20 cellular contexts compared by ENCODE assay signal in genomic region chr9:72844440-72844768, GRCh38.
"Had no signal": no experiment of that assay in that cellular context is flagged by ENCODE, and none has a peak within 500 bp of the region (broad histone marks: within the 10 kb centered on the region; RNA-seq: fewer than 3 reads in every experiment).

No MANE protein-coding gene starts in this region.

- H3K27ac Mint-ChIP-seq: activated naive CD4-positive, alpha-beta T cell treated with anti-CD3 and anti-CD28 coated beads, Interleukin-2, amount 50 U/mL, for 72 hours; activated T-helper 1 cell treated with anti-CD3 and anti-CD28 coated beads, Interleukin-12 subunit alpha, Interleukin-12 subunit beta, Interleukin-2, Interleukin-4 antibody, amounts not matched to agents 30 ng/mL and 10 ng/mL and 1 ng/mL, durations not matched to agents 14 hours and 24 hours and 36 hours; dendritic cell treated with granulocyte-macrophage colony-stimulating factor and Interleukin-4, amounts not matched to agents 40 ng/mL and 50 ng/mL, for 4 days; naive thymus-derived CD8-positive, alpha-beta T cell; stimulated activated effector memory CD8-positive, alpha-beta T cell treated with anti-CD3 and anti-CD28 coated beads, Interleukin-12 subunit alpha, Interleukin-12 subunit beta, amount 100 ng/mL, for 72 hours had no signal

- H3K9me3 ChIP-seq: ovary had no signal

- H3K4me1 ChIP-seq: adrenal gland, foreskin keratinocyte, lower lobe of right lung, stomach, upper lobe of left lung had no signal

- H3K4me1 Mint-ChIP-seq: naive thymus-derived CD8-positive, alpha-beta T cell; stimulated activated effector memory CD8-positive, alpha-beta T cell treated with anti-CD3 and anti-CD28 coated beads, Interleukin-12 subunit alpha, Interleukin-12 subunit beta, amount 100 ng/mL, for 72 hours had no signal

- ATAC-seq: activated naive CD4-positive, alpha-beta T cell treated with anti-CD3 and anti-CD28 coated beads, Interleukin-2, amount 50 U/mL, for 72 hours; lower lobe of right lung; naive thymus-derived CD8-positive, alpha-beta T cell; sciatic nerve; stimulated activated effector memory CD8-positive, alpha-beta T cell treated with anti-CD3 and anti-CD28 coated beads, Interleukin-12 subunit alpha, Interleukin-12 subunit beta, amount 100 ng/mL, for 72 hours had no signal

- H3K4me3 Mint-ChIP-seq: activated T-helper 1 cell treated with anti-CD3 and anti-CD28 coated beads, Interleukin-12 subunit alpha, Interleukin-12 subunit beta, Interleukin-2, Interleukin-4 antibody, amounts not matched to agents 30 ng/mL and 10 ng/mL and 1 ng/mL, durations not matched to agents 14 hours and 24 hours and 36 hours; dendritic cell treated with granulocyte-macrophage colony-stimulating factor and Interleukin-4, amounts not matched to agents 40 ng/mL and 50 ng/mL, for 4 days; naive thymus-derived CD8-positive, alpha-beta T cell; stimulated activated effector memory CD8-positive, alpha-beta T cell treated with anti-CD3 and anti-CD28 coated beads, Interleukin-12 subunit alpha, Interleukin-12 subunit beta, amount 100 ng/mL, for 72 hours had no signal

- H3K36me3 Mint-ChIP-seq: stimulated activated effector memory CD8-positive, alpha-beta T cell treated with anti-CD3 and anti-CD28 coated beads, Interleukin-12 subunit alpha, Interleukin-12 subunit beta, amount 100 ng/mL, for 72 hours had no signal

- H3K27me3 ChIP-seq: adrenal gland, ovary, stomach, upper lobe of left lung had no signal

- H3K36me3 ChIP-seq: adrenal gland, lower lobe of right lung, ovary, stomach, upper lobe of left lung, WERI-Rb-1 had no signal

- H3K4me2 ChIP-seq: smooth muscle cell had no signal

- H3K4me3 ChIP-seq: adrenal gland, lower lobe of right lung, ovary, smooth muscle cell, stomach, upper lobe of left lung had no signal

- H3K27ac ChIP-seq: adrenal gland, epithelial cell of prostate, foreskin keratinocyte, lower lobe of right lung, ovary, stomach, upper lobe of left lung, WERI-Rb-1 had no signal

- DNase-seq: activated CD4-positive, alpha-beta T cell treated with anti-CD3 and anti-CD28 coated beads, Interleukin-2, amount 50 U/mL, for 4 hours; activated gamma-delta T cell treated with Interleukin-2 at 50 U/mL for 16 hours; adrenal gland; effector CD8-positive, alpha-beta T cell; foreskin keratinocyte; hypothalamus; lower lobe of right lung; naive thymus-derived CD8-positive, alpha-beta T cell; ovary; stimulated activated CD4-positive, alpha-beta T cell treated with anti-CD3 and anti-CD28 coated beads, Interleukin-4, amount 100 ng/mL, for 24 hours; stomach; upper lobe of left lung; WERI-Rb-1 had no signal
